8 cellular contexts compared by ENCODE assay signal in genomic region chr10:100374137-100374655, GRCh38. TPM values are rescaled to one million over a fixed set of nuclear protein-coding genes. Genes with fewer than 3 reads are reported as not detected.
DNase-seq lines count a peak whose midpoint lies in the region; ATAC-seq and TF ChIP-seq lines count a peak whose summit lies in the region.

No MANE protein-coding gene starts in this region.

- WGBS in adrenal gland, 4 donors = 10 to 13% (median 12%) methylated on average over 4 of the region's 4 CpGs

- peaks cover 36 to 46% of the 10 kb centered on the region in 2 donors for H3K4me1 ChIP-seq in adrenal gland (replicated peaks in 1 of 2)

- H3K27me3 ChIP-seq in adrenal gland = no peaks in the 10 kb centered on the region

- H3K36me3 ChIP-seq in adrenal gland (replicated peaks in 1 of 2) = no peaks in the 10 kb centered on the region

- no peaks in the 10 kb centered on the region for H3K9me3 Mint-ChIP-seq in activated naive CD8-positive, alpha-beta T cell treated with anti-CD3 and anti-CD28 coated beads, Interleukin-2, amount 50 U/mL, for 24 hours

- no peaks in the 10 kb centered on the region for H3K27me3 Mint-ChIP-seq in activated naive CD8-positive, alpha-beta T cell treated with anti-CD3 and anti-CD28 coated beads, Interleukin-2, amount 50 U/mL, for 24 hours

- H3K36me3 Mint-ChIP-seq in activated naive CD8-positive, alpha-beta T cell treated with anti-CD3 and anti-CD28 coated beads, Interleukin-2, amount 50 U/mL, for 24 hours (ENCODE audit: low read depth) = no peaks in the 10 kb centered on the region

- intact Hi-C loops in adrenal gland (cut with DNase I) = no loop called here

- H3K4me3 ChIP-seq in HFF-Myc (replicated peaks; ENCODE audit: low read depth, low read length) (peak overlapping the region; percentile 51), adrenal gland (peak overlapping the region in 2 of 4 donors; percentile 11 to 52)

- ATAC-seq in activated naive CD8-positive, alpha-beta T cell treated with anti-CD3 and anti-CD28 coated beads, Interleukin-2, amount 50 U/mL, for 24 hours = no peak

- no peak overlapping the region for H3K27ac Mint-ChIP-seq in activated naive CD8-positive, alpha-beta T cell treated with anti-CD3 and anti-CD28 coated beads, Interleukin-2, amount 50 U/mL, for 24 hours

- TF ChIP-seq POLR2A in adrenal gland (IDR thresholded peaks at IDR 0.05) = no peak

- H3K9me3 ChIP-seq in adrenal gland (replicated peaks in 1 of 3) = no peaks in the 10 kb centered on the region

- H3K4me1 Mint-ChIP-seq in activated naive CD8-positive, alpha-beta T cell treated with anti-CD3 and anti-CD28 coated beads, Interleukin-2, amount 50 U/mL, for 24 hours = peaks cover 37% of the 10 kb centered on the region

- peak overlapping the region; percentile 87 to 99 (median 98) for H3K27ac ChIP-seq in adrenal gland

- no peak for DNase-seq in HFF-Myc (ENCODE audit: extremely low read depth, low read depth)
- no peak for DNase-seq in adrenal gland
- peak; percentile 65 for DNase-seq in inferior parietal cortex (ENCODE audit: extremely low spot score)
- DNase-seq in superior temporal gyrus (ENCODE audit: extremely low spot score) = peak; percentile 72
- no peak for DNase-seq in activated naive CD8-positive, alpha-beta T cell treated with anti-CD3 and anti-CD28 coated beads, Interleukin-2, amount 50 U/mL, for 24 hours
- no peak for DNase-seq in stimulated activated CD4-positive, alpha-beta T cell treated with anti-CD3 and anti-CD28 coated beads, Interleukin-1b, Interleukin-23, amount 100 ng/mL, for 48 hours
- no peak for DNase-seq in LoVo (ENCODE audit: low spot score)
- no peak for DNase-seq in activated gamma-delta T cell treated with Interleukin-2 at 50 U/mL for 16 hours

- TF ChIP-seq CTCF in HFF-Myc (IDR thresholded peaks at IDR 0.05; ENCODE audit: low read depth, low read length, missing control alignments) (no peak), adrenal gland (IDR thresholded peaks at IDR 0.05) (no peak)

- no peak overlapping the region for H3K4me3 Mint-ChIP-seq in activated naive CD8-positive, alpha-beta T cell treated with anti-CD3 and anti-CD28 coated beads, Interleukin-2, amount 50 U/mL, for 24 hours

RNA-seq across cellular contexts. Expression of gene SCD, which starts 27.2 kb away (rescaled TPM):
- 100 to 1,000 TPM; 105 to 734 (median 221) TPM for total RNA-seq in adrenal gland
- polyA plus RNA-seq in adrenal gland = 100 to 1,000 TPM in 2 of 3 donors, 10 to 100 TPM in 1; 44.2 to 979 (median 125) TPM

RNA-seq across cellular contexts. Expression of gene PKD2L1, which starts 44.2 kb away (rescaled TPM):
- total RNA-seq in adrenal gland = not detected
- under 1 TPM in 1 of 3 donors, not detected in 2; 0.72 TPM for polyA plus RNA-seq in adrenal gland

Comparison
In these comparisons a context has a peak if more than half of its experiments do, and no peak if none do; other contexts are left out.
1. DNase-seq: peak in inferior parietal cortex (single experiment) and superior temporal gyrus (single experiment); none in HFF-Myc (single experiment), adrenal gland (0 of 7), activated naive CD8-positive, alpha-beta T cell treated with anti-CD3 and anti-CD28 coated beads, Interleukin-2, amount 50 U/mL, for 24 hours (single experiment), stimulated activated CD4-positive, alpha-beta T cell treated with anti-CD3 and anti-CD28 coated beads, Interleukin-1b, Interleukin-23, amount 100 ng/mL, for 48 hours (single experiment), LoVo (single experiment) and activated gamma-delta T cell treated with Interleukin-2 at 50 U/mL for 16 hours (single experiment).